ENCODE assay signal across 19 cellular contexts in the genomic region with DNA sequence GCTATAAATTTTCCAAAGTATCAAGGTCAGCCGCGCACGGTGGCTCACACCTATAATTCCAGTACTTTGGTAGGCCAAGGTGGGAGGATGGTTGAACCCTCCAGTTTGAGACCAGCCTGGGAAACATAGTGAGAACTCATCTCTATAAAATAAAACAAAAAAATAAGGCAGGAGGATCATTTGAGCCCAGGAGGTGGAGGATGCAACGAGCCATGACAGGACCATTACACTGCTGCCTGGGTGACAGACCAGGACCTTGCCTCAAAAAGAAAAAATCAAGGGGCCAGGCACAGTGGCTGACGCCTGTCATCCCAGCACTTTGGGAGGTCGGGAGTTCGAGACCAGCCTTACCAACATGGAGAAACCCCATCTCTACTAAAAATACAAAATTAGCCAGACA.
DNase-seq lines count a peak whose midpoint lies in the region; ATAC-seq and TF ChIP-seq lines count a peak whose summit lies in the region.
"Had no signal": no experiment of that assay in that cellular context is flagged by ENCODE, and none has a peak within 500 bp of the region (broad histone marks: within the 10 kb centered on the region; RNA-seq: fewer than 3 reads in every experiment).

No MANE protein-coding gene starts in this region.

- intact Hi-C loops in dorsolateral prefrontal cortex (cut with DNase I), result no loop called here

- H3K27me3 Mint-ChIP-seq in stimulated activated naive CD8-positive, alpha-beta T cell treated with anti-CD3 and anti-CD28 coated beads, Interleukin-15, Interleukin-2, amounts not matched to agents 100 ng/mL and 50 ng/mL, for 24 hours, result no peaks in the 10 kb centered on the region
- H3K27me3 Mint-ChIP-seq in stimulated activated naive CD8-positive, alpha-beta T cell treated with anti-CD3 and anti-CD28 coated beads, Interleukin-15, amount 100 ng/mL, for 72 hours, result no peaks in the 10 kb centered on the region
- H3K27me3 Mint-ChIP-seq: CD4-positive, alpha-beta memory T cell had no signal

- no peak for ATAC-seq in stimulated activated naive CD8-positive, alpha-beta T cell treated with anti-CD3 and anti-CD28 coated beads, Interleukin-15, amount 100 ng/mL, for 72 hours
- ATAC-seq in GM21786 (IDR thresholded peaks at IDR 0.05; ENCODE audit: unreplicated experiment), result no peak
- ATAC-seq: SK-N-SH treated with all-trans-retinoic acid at 6 μM for 48 hours had no signal

- peak overlapping the region in 32 of 59 donors; percentile 15 to 79 (median 54) for H3K27ac ChIP-seq in dorsolateral prefrontal cortex

- no peaks in the 10 kb centered on the region for H3K27me3 ChIP-seq in dorsolateral prefrontal cortex
- H3K27me3 ChIP-seq: Peyer's patch had no signal

- DNase-seq in stimulated activated naive CD8-positive, alpha-beta T cell treated with anti-CD3 and anti-CD28 coated beads, Interleukin-15, amount 100 ng/mL, for 72 hours, result no peak
- DNase-seq in NAMALWA (ENCODE audit: low spot score) (peak; percentile 52), dorsolateral prefrontal cortex (no peak), OCI-M2 (lab: John Stamatoyannopoulos, UW; ENCODE audit: unreplicated experiment) (no peak), mesenteric fat pad (ENCODE audit: low spot score) (no peak)
- DNase-seq: CD4-positive, alpha-beta memory T cell; DMS79 treated with DMSO at 0.1 percent for 48 hours; GF-D8; KG1; MV-4-11; NCI-H1436 treated with DMSO at 0.1 percent for 48 hours; NCI-H2081; NCI-H226; NCI-H526 treated with DMSO at 0.1 percent for 48 hours; Peyer's patch; SHP77 had no signal

- H3K9me3 Mint-ChIP-seq in stimulated activated naive CD8-positive, alpha-beta T cell treated with anti-CD3 and anti-CD28 coated beads, Interleukin-15, Interleukin-2, amounts not matched to agents 100 ng/mL and 50 ng/mL, for 24 hours, result no peaks in the 10 kb centered on the region
- peaks cover 6 to 8% of the 10 kb centered on the region in 2 donors for H3K9me3 Mint-ChIP-seq in stimulated activated naive CD8-positive, alpha-beta T cell treated with anti-CD3 and anti-CD28 coated beads, Interleukin-15, amount 100 ng/mL, for 72 hours

- peaks cover 25% of the 10 kb centered on the region for H3K36me3 Mint-ChIP-seq in stimulated activated naive CD8-positive, alpha-beta T cell treated with anti-CD3 and anti-CD28 coated beads, Interleukin-15, Interleukin-2, amounts not matched to agents 100 ng/mL and 50 ng/mL, for 24 hours (ENCODE audit: low read depth)

- peaks cover 83% of the 10 kb centered on the region for H3K4me1 Mint-ChIP-seq in stimulated activated naive CD8-positive, alpha-beta T cell treated with anti-CD3 and anti-CD28 coated beads, Interleukin-15, Interleukin-2, amounts not matched to agents 100 ng/mL and 50 ng/mL, for 24 hours (ENCODE audit: low read depth)
- H3K4me1 Mint-ChIP-seq in stimulated activated naive CD8-positive, alpha-beta T cell treated with anti-CD3 and anti-CD28 coated beads, Interleukin-15, amount 100 ng/mL, for 72 hours, result peaks cover 77% of the 10 kb centered on the region

- TF ChIP-seq CTCF in dorsolateral prefrontal cortex (IDR thresholded peaks at IDR 0.05 in 54 of 56, conservative IDR thresholded peaks at IDR 0.05 in 2 of 56; ENCODE audit: low read depth in 1 of 56, partially characterized antibody in 56 of 56), result no peak

- peak overlapping the region; percentile 27 for H3K27ac Mint-ChIP-seq in stimulated activated naive CD8-positive, alpha-beta T cell treated with anti-CD3 and anti-CD28 coated beads, Interleukin-15, Interleukin-2, amounts not matched to agents 100 ng/mL and 50 ng/mL, for 24 hours
- no peak overlapping the region for H3K27ac Mint-ChIP-seq in stimulated activated naive CD8-positive, alpha-beta T cell treated with anti-CD3 and anti-CD28 coated beads, Interleukin-15, amount 100 ng/mL, for 72 hours

- no peak overlapping the region for H3K4me3 ChIP-seq in dorsolateral prefrontal cortex
- H3K4me3 ChIP-seq: Peyer's patch had no signal

- no peak overlapping the region for H3K4me3 Mint-ChIP-seq in stimulated activated naive CD8-positive, alpha-beta T cell treated with anti-CD3 and anti-CD28 coated beads, Interleukin-15, Interleukin-2, amounts not matched to agents 100 ng/mL and 50 ng/mL, for 24 hours
- H3K4me3 Mint-ChIP-seq in stimulated activated naive CD8-positive, alpha-beta T cell treated with anti-CD3 and anti-CD28 coated beads, Interleukin-15, amount 100 ng/mL, for 72 hours, result no peak overlapping the region
